Comparison of ENCODE assay signal across 18 cellular contexts in the genomic region with DNA sequence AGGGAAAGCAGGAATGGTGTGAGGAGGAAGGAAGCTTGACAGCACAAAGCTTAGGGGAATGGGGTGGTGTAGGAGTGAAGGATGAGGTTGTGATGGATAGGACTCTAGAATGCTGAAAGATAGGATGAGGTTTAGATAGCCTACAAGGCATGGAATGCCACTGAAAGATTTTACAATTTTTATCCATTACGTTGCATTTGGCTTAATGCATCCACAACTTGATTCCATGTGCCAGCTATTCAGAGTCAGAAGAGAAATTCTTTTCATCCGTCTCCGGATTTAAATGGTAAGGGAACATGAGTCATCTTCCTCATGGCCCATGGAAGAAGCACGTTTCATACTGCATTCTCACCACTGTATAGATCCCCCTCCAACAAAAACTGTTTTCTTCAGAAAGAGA.
A peak's percentile ranks its signal among the peaks of the same experiment; 100 is the strongest.
DNase-seq lines count a peak whose midpoint lies in the region; ATAC-seq, FAIRE-seq and TF ChIP-seq lines count a peak whose summit lies in the region.
"Had no signal": no experiment of that assay in that cellular context is flagged by ENCODE, and none has a peak within 500 bp of the region (broad histone marks: within the 10 kb centered on the region; RNA-seq: fewer than 3 reads in every experiment).

No MANE protein-coding gene starts in this region.

- H3K36me3 ChIP-seq in mammary epithelial cell (ENCODE audit: insufficient read depth, low read length) (no peaks in the 10 kb centered on the region), testis (ENCODE audit: low read depth, missing control alignments) (no peaks in the 10 kb centered on the region)
- H3K36me3 ChIP-seq: stomach had no signal

- TF ChIP-seq POLR2A in testis (IDR thresholded peaks at IDR 0.05): no peak

- FAIRE-seq in HTR-8/SVneo (lab: Jason Lieb, UNC): no peak
- FAIRE-seq: frontal cortex had no signal

- no TSS peak for BruUV-seq in mammary epithelial cell (replicated peaks; lab: Mats Ljungman, UMichigan)

- H3K9ac ChIP-seq in mammary epithelial cell (ENCODE audit: insufficient read depth, low read length): no peak overlapping the region

- H3K27me3 ChIP-seq in mammary epithelial cell (ENCODE audit: insufficient read depth, low read length) (no peaks in the 10 kb centered on the region), testis (no peaks in the 10 kb centered on the region)
- H3K27me3 ChIP-seq: stomach had no signal

- TF ChIP-seq CTCF in mammary epithelial cell (conservative IDR thresholded peaks at IDR 0.05 in 1 of 2, IDR thresholded peaks at IDR 0.05 in 1 of 2; ENCODE audit: extremely low read depth in 1 of 2, insufficient read depth in 1 of 2, low read depth in 1 of 2, low read length in 2 of 2) (no peak), testis (IDR thresholded peaks at IDR 0.05) (no peak)

- CTCF ChIA-PET in mammary epithelial cell (lab: Charles Lee; ENCODE audit: low non-redundant PET): no interaction called here

- dilution Hi-C loops in mammary epithelial cell (cut with HindIII; ENCODE audit: low sequenced_read_pairs): no loop called here

- DNase-seq in AG08396 (ENCODE audit: low spot score): peak; percentile 21
- DNase-seq in HTR-8/SVneo (ENCODE audit: insufficient read length, low spot score): peak; percentile 34
- DNase-seq in mammary epithelial cell: peak; percentile 6
- DNase-seq in hepatic stellate cell (ENCODE audit: low spot score): peak; percentile 14
- no peak for DNase-seq in testis
- no peak for DNase-seq in pons (ENCODE audit: low spot score)
- no peak for DNase-seq in stimulated activated naive CD8-positive, alpha-beta T cell treated with anti-CD3 and anti-CD28 coated beads, Interleukin-15, Interleukin-2, amounts not matched to agents 100 U/mL and 50 U/mL, for 24 hours
- DNase-seq: activated CD4-positive, alpha-beta T cell treated with anti-CD3 and anti-CD28 coated beads for 1 hour; activated CD8-positive, alpha-beta memory T cell treated with anti-CD3 and anti-CD28 coated beads, Interleukin-2, amount 50 U/mL, for 48 hours; activated naive CD8-positive, alpha-beta T cell treated with anti-CD3 and anti-CD28 coated beads for 36 hours; DMS 273 treated with DMSO at 0.1 percent for 48 hours; immature natural killer cell; NCI-H446 treated with DMSO at 0.1 percent for 48 hours; nucleus accumbens; OCI-M1; stomach had no signal

- H3K4me1 ChIP-seq in mammary epithelial cell (ENCODE audit: insufficient read depth, low read length) (no peaks in the 10 kb centered on the region), testis (no peaks in the 10 kb centered on the region)
- H3K4me1 ChIP-seq: stomach had no signal

- ATAC-seq in stimulated activated naive CD8-positive, alpha-beta T cell treated with anti-CD3 and anti-CD28 coated beads, Interleukin-15, Interleukin-2, amounts not matched to agents 100 U/mL and 50 U/mL, for 24 hours: no peak
- no peak for ATAC-seq in GM21528 (IDR thresholded peaks at IDR 0.05; ENCODE audit: low FRiP score, unreplicated experiment)

- intact Hi-C loops in mammary epithelial cell (cut with micrococcal nuclease): no loop called here
- intact Hi-C loops in testis (cut with DNase I; ENCODE audit: low total_unique reads): no loop called here

- H2AFZ ChIP-seq in mammary epithelial cell (ENCODE audit: low read depth, low read length): no peak overlapping the region

- H3K79me2 ChIP-seq in mammary epithelial cell (ENCODE audit: insufficient read depth, low read length): no peaks in the 10 kb centered on the region

- WGBS in mammary epithelial cell (ENCODE audit: low coverage, missing lambda C conversion rate): 0% methylated on average over 4 of the region's 4 CpGs
- WGBS in testis, 2 donors: 87 to 92% methylated on average over 4 of the region's 4 CpGs

- no peaks in the 10 kb centered on the region for H4K20me1 ChIP-seq in mammary epithelial cell (ENCODE audit: insufficient read depth, low read length)

- no peak overlapping the region for H3K27ac ChIP-seq in mammary epithelial cell (ENCODE audit: insufficient read depth, low read depth, low read length)
- no peak overlapping the region for H3K27ac ChIP-seq in testis
- H3K27ac ChIP-seq: stomach had no signal

- no peak overlapping the region for H3K4me2 ChIP-seq in mammary epithelial cell (ENCODE audit: insufficient read depth, low read depth, low read length)

- in situ Hi-C loops in mammary epithelial cell (cut with MboI; ENCODE audit: low sequenced_read_pairs in 2 of 2): no loop called here

- no peaks in the 10 kb centered on the region for H3K9me3 ChIP-seq in mammary epithelial cell (replicated peaks; ENCODE audit: insufficient read depth, low read length)
- no peaks in the 10 kb centered on the region for H3K9me3 ChIP-seq in testis
- H3K9me3 ChIP-seq: stomach had no signal

- H3K4me3 ChIP-seq in mammary epithelial cell (replicated peaks in 1 of 3; ENCODE audit: insufficient read depth in 1 of 3, low read depth in 2 of 3, low read length in 3 of 3): no peak overlapping the region
- no peak overlapping the region for H3K4me3 ChIP-seq in testis
- H3K4me3 ChIP-seq: stomach had no signal

Comparison
In these comparisons a context has a peak if more than half of its experiments do, and no peak if none do; other contexts are left out.
1. DNase-seq: peak in AG08396 (single experiment), HTR-8/SVneo (single experiment), mammary epithelial cell (single experiment) and hepatic stellate cell (single experiment); none in testis (single experiment), pons (single experiment) and stimulated activated naive CD8-positive, alpha-beta T cell treated with anti-CD3 and anti-CD28 coated beads, Interleukin-15, Interleukin-2, amounts not matched to agents 100 U/mL and 50 U/mL, for 24 hours (single experiment).